8 cellular contexts compared by ENCODE assay signal in genomic region chr16:4625617-4626159, GRCh38. TPM values are rescaled to one million over a fixed set of nuclear protein-coding genes. Genes with fewer than 3 reads are reported as not detected.
DNase-seq lines count a peak whose midpoint lies in the region; ATAC-seq, FAIRE-seq and TF ChIP-seq lines count a peak whose summit lies in the region.

No MANE protein-coding gene starts in this region.

- peak overlapping the region; percentile 98 for H3K9ac ChIP-seq in NT2/D1 (ENCODE audit: insufficient read length, low read depth)
- H3K9ac ChIP-seq in H1 (replicated peaks in 1 of 4; ENCODE audit: extremely low read depth in 1 of 4, low read depth in 3 of 4, low read length in 3 of 4), result peak overlapping the region; percentile 46 to 90 (median 52); a peak in 6 of 7 replicates
- peak overlapping the region; percentile 98 for H3K9ac ChIP-seq in neural cell (ENCODE audit: low read length)

- peak overlapping the region; percentile 29 for H3K4ac ChIP-seq in H1 (replicated peaks; ENCODE audit: insufficient read length, low read depth, low read length)

- ATAC-seq in GM18499 (IDR thresholded peaks at IDR 0.05; ENCODE audit: insufficient read depth, unreplicated experiment) (peak; percentile 19), HG03280 (IDR thresholded peaks at IDR 0.05; ENCODE audit: unreplicated experiment) (no peak), HG02610 (IDR thresholded peaks at IDR 0.05; ENCODE audit: unreplicated experiment) (no peak)

- no peak for TF ChIP-seq CTCF in H1 (IDR thresholded peaks at IDR 0.05; ENCODE audit: control extremely low read depth in 1 of 3, insufficient read depth in 1 of 3, low read depth in 1 of 3, low read length in 3 of 3)
- no peak for TF ChIP-seq CTCF in neural cell (IDR thresholded peaks at IDR 0.05; ENCODE audit: poor library complexity, severe bottlenecking)

- no peaks in the 10 kb centered on the region for H3K9me2 ChIP-seq in neural cell (ENCODE audit: insufficient read depth, low read length)

- peak overlapping the region; percentile 76 for H2BK120ac ChIP-seq in H1 (replicated peaks; ENCODE audit: low read depth, low read length)

- H4K8ac ChIP-seq in H1 (ENCODE audit: extremely low read depth, insufficient read depth, low read length), result peak overlapping the region; percentile 35; the same call in 1 of the 2 replicates

- peaks cover 2% of the 10 kb centered on the region; the same call in 1 of the 2 replicates for H3K23me2 ChIP-seq in H1 (ENCODE audit: low read depth, low read length)

- peaks cover 10% of the 10 kb centered on the region; the same call in 1 of the 2 replicates for H3K9me3 ChIP-seq in NT2/D1 (ENCODE audit: insufficient read depth, low read length)
- H3K9me3 ChIP-seq in H1 (ENCODE audit: insufficient read depth in 2 of 2, low read depth in 1 of 2, low read length in 1 of 2), result no peaks in the 10 kb centered on the region
- H3K9me3 ChIP-seq in neural cell (ENCODE audit: low read length), result no peaks in the 10 kb centered on the region

- H3K79me1 ChIP-seq in H1 (ENCODE audit: low read depth, low read length), result peaks cover 17% of the 10 kb centered on the region

- 0 out of 2 replicates have a peak overlapping the region, but pooled peaks have one; percentile 95 for H2BK15ac ChIP-seq in H1 (ENCODE audit: low read length)

- H3K79me2 ChIP-seq in H1 (ENCODE audit: control insufficient read depth in 1 of 2, insufficient read depth in 2 of 2, low read length in 2 of 2) (peaks cover 11 to 42% of the 10 kb centered on the region in 2 experiments), neural cell (replicated peaks; ENCODE audit: insufficient read depth, low read length) (peaks cover 46% of the 10 kb centered on the region)

- H3K23ac ChIP-seq in H1 (ENCODE audit: insufficient read length), result no peak overlapping the region

- peak overlapping the region; percentile 96 for H3K18ac ChIP-seq in H1 (ENCODE audit: extremely low read depth, low read length)

- peaks cover 8% of the 10 kb centered on the region for H3K4me1 ChIP-seq in NT2/D1 (ENCODE audit: insufficient read depth, insufficient read length)
- peaks cover 0 to 7% (median 6%) of the 10 kb centered on the region in 4 experiments; a peak in 6 of 7 replicates for H3K4me1 ChIP-seq in H1 (replicated peaks in 1 of 4; ENCODE audit: control insufficient read depth in 3 of 4, insufficient read depth in 4 of 4, low read length in 3 of 4)

- H2AFZ ChIP-seq in H1 (ENCODE audit: low read length) (no peak overlapping the region), neural cell (ENCODE audit: low read depth, low read length) (no peak overlapping the region)

- peak overlapping the region; percentile 36 for H4K91ac ChIP-seq in H1 (replicated peaks; ENCODE audit: insufficient read length, low read length)

- H2AK5ac ChIP-seq in H1 (ENCODE audit: low read depth, low read length), result peak overlapping the region; percentile 79; the same call in 1 of the 2 replicates

- peak overlapping the region; percentile 71 for H3K27ac ChIP-seq in H1 (ENCODE audit: low read depth, low read length)
- H3K27ac ChIP-seq in neural cell (ENCODE audit: low read length), result peak overlapping the region; percentile 95

- H3K27me3 ChIP-seq in NT2/D1 (ENCODE audit: insufficient read depth, insufficient read length) (no peaks in the 10 kb centered on the region), H1 (replicated peaks in 1 of 4; ENCODE audit: control insufficient read depth in 3 of 4, extremely low read depth in 1 of 4, insufficient read depth in 3 of 4, low read length in 3 of 4) (no peaks in the 10 kb centered on the region), neural cell (ENCODE audit: insufficient read depth, low read depth, low read length) (no peaks in the 10 kb centered on the region)

- H4K5ac ChIP-seq in H1 (ENCODE audit: insufficient read length, low read depth, low read length), result peak overlapping the region; percentile 34

- CTCF ChIA-PET in H1 (lab: Charles Lee; ENCODE audit: partially characterized antibody), result interaction anchor here (0.8 to 3.5 kb wide), 12 partner anchors 9 to 330 kb away, joined by 3 to 24 read pairs (median 4); no protein-coding TSS in a partner anchor

- peaks cover 14% of the 10 kb centered on the region for H3K36me3 ChIP-seq in NT2/D1 (ENCODE audit: insufficient read depth, insufficient read length, low read length)
- no peaks in the 10 kb centered on the region for H3K36me3 ChIP-seq in H1 (ENCODE audit: control insufficient read depth in 2 of 4, insufficient read depth in 4 of 4, low read length in 3 of 4)
- no peaks in the 10 kb centered on the region for H3K36me3 ChIP-seq in neural cell (ENCODE audit: insufficient read depth, low read length)

- no peak overlapping the region for H2BK20ac ChIP-seq in H1 (ENCODE audit: low read length)

- no peak overlapping the region; the same call in 1 of the 2 replicates for H2BK12ac ChIP-seq in H1 (ENCODE audit: low read depth, low read length)

- H3K4me3 ChIP-seq in NT2/D1 (ENCODE audit: insufficient read length, low read depth) (peak overlapping the region; percentile 96), H1 (ENCODE audit: extremely low read depth in 1 of 4, insufficient read depth in 2 of 4, low read depth in 3 of 4, low read length in 4 of 4) (peak overlapping the region; percentile 72 to 97 (median 78)), neural cell (ENCODE audit: low read length) (peak overlapping the region; percentile 98)

- no peak for DNase-seq in NT2/D1 (ENCODE audit: low read depth, low spot score)
- no peak for DNase-seq in H1 (ENCODE audit: low read depth in 1 of 2, low spot score in 2 of 2)
- no peak for DNase-seq in stimulated activated CD4-positive, alpha-beta T cell treated with anti-CD3 and anti-CD28 coated beads, Interleukin-1b, Interleukin-23, amount 100 ng/mL, for 48 hours
- DNase-seq in NCI-H1694 treated with DMSO at 0.1 percent for 48 hours (lab: John Stamatoyannopoulos, UW), result no peak

- TF ChIP-seq EP300 in H1 (IDR thresholded peaks at IDR 0.05; ENCODE audit: borderline replicate concordance in 1 of 2, low read depth in 2 of 2, low read length in 2 of 2) (no peak), neural cell (conservative IDR thresholded peaks at IDR 0.05; ENCODE audit: poor library complexity, severe bottlenecking) (no peak)

- H3K4me2 ChIP-seq in H1 (ENCODE audit: insufficient read depth in 1 of 2, low read depth in 2 of 2, low read length in 2 of 2) (peak overlapping the region; percentile 83 to 92), neural cell (ENCODE audit: low read length) (peak overlapping the region; percentile 96)

- WGBS in H1 (ENCODE audit: extremely low coverage in 1 of 2, insufficient coverage in 1 of 2, insufficient read length in 1 of 2, insufficient replicate concordance in 2 of 2, low coverage in 1 of 2, low lambda C conversion rate in 2 of 2, missing lambda C conversion rate in 1 of 2), 2 experiments, result 21% methylated on average over 9 of the region's 9 CpGs; no CpG with 5 or more reads in 1 of the 2 experiments

- H4K20me1 ChIP-seq in H1 (replicated peaks in 1 of 2; ENCODE audit: control insufficient read depth in 1 of 2, insufficient read depth in 2 of 2, low read length in 2 of 2), result peaks cover 0 to 8% of the 10 kb centered on the region in 2 experiments
- no peaks in the 10 kb centered on the region for H4K20me1 ChIP-seq in neural cell (ENCODE audit: insufficient read depth)

- no peak overlapping the region for H3K14ac ChIP-seq in H1 (ENCODE audit: insufficient read length)

- peak overlapping the region; percentile 71 for H2BK5ac ChIP-seq in H1 (ENCODE audit: low read depth, low read length)

- no peak overlapping the region for H3K56ac ChIP-seq in H1 (replicated peaks; ENCODE audit: insufficient read length, low read depth, low read length)

- FAIRE-seq in H1 (lab: Jason Lieb, UNC), result no peak

- peak in 1 of 2 experiments; percentile 0; a peak in 1 of 3 replicates for TF ChIP-seq POLR2A in H1 (IDR thresholded peaks at IDR 0.05; ENCODE audit: control extremely low read depth in 1 of 2, low read depth in 2 of 2, low read length in 2 of 2)

- POLR2A ChIA-PET in H1 (lab: Charles Lee; ENCODE audit: partially characterized antibody), result interaction anchor here (0.6 to 4.8 kb wide), 4 partner anchors 9 to 114 kb away, joined by 3 to 69 read pairs (median 5); partner anchors contain the start of gene UBALD1

- no peaks in the 10 kb centered on the region for H3F3A ChIP-seq in neural cell (ENCODE audit: insufficient read depth, low read length, poor library complexity, severe bottlenecking)

- TF ChIP-seq RAD21 in H1 (IDR thresholded peaks at IDR 0.05 in 1 of 2, conservative IDR thresholded peaks at IDR 0.05 in 1 of 2; ENCODE audit: low read depth in 2 of 2, low read length in 2 of 2) (no peak), neural cell (conservative IDR thresholded peaks at IDR 0.05) (no peak)

TF ChIP-seq in H1, 55 proteins besides CTCF, POLR2A, EP300 and RAD21 (continues in another document):
- TF ChIP-seq CREB1 (IDR thresholded peaks at IDR 0.05), result no peak
- TF ChIP-seq SUZ12 (IDR thresholded peaks at IDR 0.05; ENCODE audit: low read length), result no peak
- TF ChIP-seq POLR2AphosphoS5 (IDR thresholded peaks at IDR 0.05; ENCODE audit: low read depth, low read length), result no peak

TF ChIP-seq in neural cell, 6 proteins besides CTCF, POLR2A, EP300 and RAD21 (continues in another document):
- TF ChIP-seq MXI1 (conservative IDR thresholded peaks at IDR 0.05; ENCODE audit: poor library complexity, severe bottlenecking) (no peak), POLR2AphosphoS5 (IDR thresholded peaks at IDR 0.05) (no peak), TAF1 (IDR thresholded peaks at IDR 0.05; ENCODE audit: low read depth) (no peak)

RNA-seq across cellular contexts. Expression of gene MGRN1, which starts 1.1 kb away (rescaled TPM):
- total RNA-seq in H1 (2021; fragmentation: NEBNext Ultra II Directional; extraction: Animal tissue kit (Norgen Biotek cat#: 25700)), result 79.4 and 82.3 TPM in 2 replicates
- polyA plus RNA-seq in H1 (2011; rRNA removed) (15.0 and 30.1 TPM in 2 replicates), neural cell (35.9 and 47.0 TPM in 2 replicates)
- 12.4 TPM for polyA plus RNA-seq in H1 (2011; cell fraction: cytosol; rRNA removed)
- 33.9 TPM for polyA plus RNA-seq in H1 (2011; cell fraction: nucleus; rRNA removed)
- 39.5 to 72.9 TPM (median 65.4 TPM) in 4 replicates for polyA plus RNA-seq in H1 (2012, experiment 1 of 2)
- 52.0 TPM for polyA plus RNA-seq in H1 (2012, experiment 2 of 2)
- polyA plus RNA-seq in H1 (2013, experiment 1 of 2), result 46.7 TPM
- polyA plus RNA-seq in H1 (2013, experiment 2 of 2), result 47.1 TPM
- 17.9 and 22.6 TPM in 2 replicates for polyA minus RNA-seq in H1 (2011; rRNA and poly(A)+ RNA removed)
- polyA minus RNA-seq in H1 (2011; cell fraction: cytosol; rRNA and poly(A)+ RNA removed), result 30.4 TPM
- 30.7 TPM for polyA minus RNA-seq in H1 (2011; cell fraction: nucleus; rRNA and poly(A)+ RNA removed)
- 75.5 and 76.6 TPM in 2 replicates for polyA minus RNA-seq in neural cell

RNA-seq across cellular contexts. Expression of gene UBALD1, which starts 11.0 kb away (rescaled TPM):
- 52.2 and 62.0 TPM in 2 replicates for total RNA-seq in H1 (2021; fragmentation: NEBNext Ultra II Directional; extraction: Animal tissue kit (Norgen Biotek cat#: 25700))
- 28.6 and 48.9 TPM in 2 replicates for polyA plus RNA-seq in H1 (2011; rRNA removed)
- polyA plus RNA-seq in H1 (2011; cell fraction: cytosol; rRNA removed), result 20.7 TPM
- polyA plus RNA-seq in H1 (2011; cell fraction: nucleus; rRNA removed), result 44.3 TPM
- polyA plus RNA-seq in H1 (2012, experiment 1 of 2), result 31.3 to 45.9 TPM (median 41.7 TPM) in 4 replicates
- polyA plus RNA-seq in H1 (2012, experiment 2 of 2), result 25.4 TPM
- 36.1 TPM for polyA plus RNA-seq in H1 (2013, experiment 1 of 2)
- 36.7 TPM for polyA plus RNA-seq in H1 (2013, experiment 2 of 2)
- 3.9 and 5.5 TPM in 2 replicates for polyA minus RNA-seq in H1 (2011; rRNA and poly(A)+ RNA removed)
- 28.0 TPM for polyA minus RNA-seq in H1 (2011; cell fraction: cytosol; rRNA and poly(A)+ RNA removed)
- polyA minus RNA-seq in H1 (2011; cell fraction: nucleus; rRNA and poly(A)+ RNA removed), result 45.1 TPM
- polyA plus RNA-seq in neural cell, result 3.3 and 4.1 TPM in 2 replicates
- polyA minus RNA-seq in neural cell, result 8.8 and 18.5 TPM in 2 replicates
